In the genomic region with DNA sequence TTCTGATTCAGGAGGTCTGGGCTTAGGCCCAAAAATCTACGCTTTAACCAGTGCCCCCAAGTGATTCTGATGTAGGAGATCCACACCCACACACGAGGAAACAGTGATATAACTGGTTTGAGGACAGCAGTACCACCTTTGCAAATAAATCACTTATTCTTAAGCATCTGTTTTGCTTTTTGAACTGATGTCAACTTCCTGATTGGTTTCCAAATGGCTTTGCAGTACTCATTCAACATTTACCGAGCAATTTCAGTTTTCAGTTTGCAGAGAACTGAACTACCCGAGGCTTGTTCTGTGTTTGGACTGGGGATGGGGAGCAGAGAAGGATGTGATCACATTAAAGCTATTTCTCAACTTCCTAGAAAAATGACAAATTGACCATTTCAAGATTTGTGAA, we compare ENCODE assay signal across 10 cellular contexts. TPM values are rescaled to one million over a fixed set of nuclear protein-coding genes. Genes with fewer than 3 reads are reported as not detected.
DNase-seq lines count a peak whose midpoint lies in the region; ATAC-seq and TF ChIP-seq lines count a peak whose summit lies in the region.
"Had no signal": no experiment of that assay in that cellular context is flagged by ENCODE, and none has a peak within 500 bp of the region (broad histone marks: within the 10 kb centered on the region; RNA-seq: fewer than 3 reads in every experiment).

No MANE protein-coding gene starts in this region.

- H3K36me3 Mint-ChIP-seq in neural progenitor cell, result peaks cover 2% of the 10 kb centered on the region

- ATAC-seq in GM18511 (IDR thresholded peaks at IDR 0.05; ENCODE audit: unreplicated experiment) (peak; percentile 32), HG02623 (IDR thresholded peaks at IDR 0.05; ENCODE audit: unreplicated experiment) (peak; percentile 11)

- H3K4me1 Mint-ChIP-seq in neural progenitor cell, result peaks cover 10% of the 10 kb centered on the region

- no peak overlapping the region for H3K4me2 ChIP-seq in neural progenitor cell

- no peaks in the 10 kb centered on the region for H3F3A ChIP-seq in neural progenitor cell (ENCODE audit: low read depth)

- H3K27me3 Mint-ChIP-seq in neural progenitor cell (ENCODE audit: insufficient read depth, low read depth), result peaks cover 24% of the 10 kb centered on the region

- H3K4me1 ChIP-seq in neural progenitor cell, result no peaks in the 10 kb centered on the region

- peak overlapping the region; percentile 83 for H3K4me3 Mint-ChIP-seq in neural progenitor cell

- no peak overlapping the region for H2AFZ ChIP-seq in neural progenitor cell (replicated peaks)

- H3K36me3 ChIP-seq in neural progenitor cell, result no peaks in the 10 kb centered on the region

- H3K9me3 Mint-ChIP-seq in neural progenitor cell, result peaks cover 2% of the 10 kb centered on the region

- H3K27ac ChIP-seq in neural progenitor cell, result no peak overlapping the region
- H3K27ac ChIP-seq: epithelial cell of prostate had no signal

- H3K27ac Mint-ChIP-seq in neural progenitor cell, result no peak overlapping the region

- no peaks in the 10 kb centered on the region for H3K79me2 ChIP-seq in neural progenitor cell (ENCODE audit: low read depth)

- no peak for TF ChIP-seq CTCF in neural progenitor cell (IDR thresholded peaks at IDR 0.05)

- no peaks in the 10 kb centered on the region for H4K20me1 ChIP-seq in neural progenitor cell (ENCODE audit: low read depth)

- no peak overlapping the region for H3K4me3 ChIP-seq in neural progenitor cell

- peaks cover 30% of the 10 kb centered on the region for H3K27me3 ChIP-seq in neural progenitor cell

- DNase-seq in SKM-1 (lab: John Stamatoyannopoulos, UW; ENCODE audit: unreplicated experiment) (peak; percentile 82), neural progenitor cell (ENCODE audit: low spot score) (no peak), HCEC 1CT (no peak), mesenteric fat pad (ENCODE audit: low spot score) (no peak), cerebellar cortex (ENCODE audit: low spot score) (no peak)
- no peak for DNase-seq in stimulated activated CD8-positive, alpha-beta memory T cell treated with anti-CD3 and anti-CD28 coated beads, Interleukin-4, amount 100 ng/mL, for 48 hours
- DNase-seq: stimulated activated CD4-positive, alpha-beta T cell treated with anti-CD3 and anti-CD28 coated beads, Interleukin-12 subunit alpha, Interleukin-12 subunit beta, amount 100 ng/mL, for 4 hours had no signal

- H3K9me3 ChIP-seq in neural progenitor cell (ENCODE audit: low read depth), result no peaks in the 10 kb centered on the region

- H3K9ac ChIP-seq in neural progenitor cell, result no peak overlapping the region

RNA-seq across cellular contexts. Expression of gene GYG1, which starts 1.1 kb away (rescaled TPM):
- total RNA-seq in neural progenitor cell (ENCODE audit: low replicate concordance) (20.7 and 22.0 TPM in 2 replicates), mesenteric fat pad (52.9 TPM)
